ENCODE assay signal across 9 cellular contexts in genomic region chr10:77636286-77636966, GRCh38. TPM values are rescaled to one million over a fixed set of nuclear protein-coding genes. Genes with fewer than 3 reads are reported as not detected.
DNase-seq lines count a peak whose midpoint lies in the region; ATAC-seq and TF ChIP-seq lines count a peak whose summit lies in the region.
"Had no signal": no experiment of that assay in that cellular context is flagged by ENCODE, and none has a peak within 500 bp of the region (broad histone marks: within the 10 kb centered on the region; RNA-seq: fewer than 3 reads in every experiment).

No MANE protein-coding gene starts in this region.

- peaks cover 12 to 97% (median 81%) of the 10 kb centered on the region in 7 donors for H3K27me3 ChIP-seq in heart right ventricle
- H3K27me3 ChIP-seq in mucosa of rectum (ENCODE audit: control insufficient read depth in 2 of 2, insufficient read depth in 2 of 2, low read length in 2 of 2) = peaks cover 24 to 35% of the 10 kb centered on the region in 2 donors
- H3K27me3 ChIP-seq in vagina = no peaks in the 10 kb centered on the region

- no peak for ATAC-seq in heart right ventricle
- no peak for ATAC-seq in left ventricle myocardium superior
- ATAC-seq in HG02973 (IDR thresholded peaks at IDR 0.05; ENCODE audit: unreplicated experiment) = no peak

- no peaks in the 10 kb centered on the region for H3K36me3 ChIP-seq in heart right ventricle
- no peaks in the 10 kb centered on the region for H3K36me3 ChIP-seq in mucosa of rectum (ENCODE audit: control insufficient read depth in 2 of 2, insufficient read depth in 2 of 2, low read length in 2 of 2)
- H3K36me3 ChIP-seq in vagina = no peaks in the 10 kb centered on the region

- no peaks in the 10 kb centered on the region for H3K9me3 ChIP-seq in heart right ventricle
- no peaks in the 10 kb centered on the region for H3K9me3 ChIP-seq in mucosa of rectum (ENCODE audit: control insufficient read depth in 2 of 2, low read length in 2 of 2)
- H3K9me3 ChIP-seq in vagina = no peaks in the 10 kb centered on the region

- no peak for TF ChIP-seq CTCF in heart right ventricle (IDR thresholded peaks at IDR 0.05)
- no peak for TF ChIP-seq CTCF in choroid plexus epithelial cell (conservative IDR thresholded peaks at IDR 0.05; ENCODE audit: low read depth, low read length)
- no peak for TF ChIP-seq CTCF in vagina (IDR thresholded peaks at IDR 0.05)

- peak overlapping the region in 1 of 2 donors; percentile 62 for H3K9ac ChIP-seq in mucosa of rectum (ENCODE audit: low read depth in 1 of 2, low read length in 2 of 2)

- no peak for TF ChIP-seq POLR2A in vagina (IDR thresholded peaks at IDR 0.05)

- peaks cover 0 to 16% (median 7%) of the 10 kb centered on the region in 9 donors for H3K4me1 ChIP-seq in heart right ventricle
- no peaks in the 10 kb centered on the region for H3K4me1 ChIP-seq in mucosa of rectum (ENCODE audit: control insufficient read depth in 2 of 2, insufficient read depth in 2 of 2, low read length in 2 of 2)
- H3K4me1 ChIP-seq in vagina = peaks cover 11% of the 10 kb centered on the region

- 2 to 3% methylated on average over 41 of the region's 41 CpGs for WGBS in heart right ventricle, 2 donors

- no peak for DNase-seq in heart right ventricle
- no peak for DNase-seq in left ventricle myocardium superior
- DNase-seq in choroid plexus epithelial cell (ENCODE audit: low read depth) = no peak
- DNase-seq in vagina (ENCODE audit: extremely low spot score in 2 of 2) = no peak
- DNase-seq in HCEC 1CT = no peak
- DNase-seq in stimulated activated CD8-positive, alpha-beta memory T cell treated with anti-CD3 and anti-CD28 coated beads, Interleukin-4, amount 100 ng/mL, for 48 hours = no peak
- DNase-seq: SHP77 treated with DMSO at 0.1 percent for 48 hours had no signal

- intact Hi-C loops in heart right ventricle (cut with DNase I) (loop anchor here in 1 of 10 donors (10.0 kb wide), 1 partner anchor 142 kb away; no protein-coding TSS in a partner anchor), left ventricle myocardium superior (cut with micrococcal nuclease) (no loop called here), vagina (cut with DNase I) (loop anchor here (5.0 kb wide), 1 partner anchor 229 kb away; no protein-coding TSS in a partner anchor)

- H3K4me3 ChIP-seq in heart right ventricle (peak overlapping the region in 9 of 10 donors; percentile 32 to 54 (median 50)), choroid plexus epithelial cell (ENCODE audit: low read depth, low read length) (peak overlapping the region; percentile 54), mucosa of rectum (ENCODE audit: low read length in 2 of 2) (peak overlapping the region; percentile 61 to 68), vagina (peak overlapping the region; percentile 48 to 69)

- H3K27ac ChIP-seq in heart right ventricle (no peak overlapping the region), mucosa of rectum (ENCODE audit: low read depth in 2 of 2, low read length in 2 of 2) (peak overlapping the region; percentile 49 to 52), vagina (peak overlapping the region; percentile 53)

RNA-seq across cellular contexts. Expression of gene KCNMA1, which starts 1.2 kb away (rescaled TPM):
- 1 to 10 TPM; 1.2 to 5.3 (median 2.0) TPM for total RNA-seq in heart right ventricle
- under 1 TPM; 0.59 to 0.95 TPM for polyA plus RNA-seq in heart right ventricle
- 2.5 TPM for total RNA-seq in left ventricle myocardium superior
- 94.3 TPM for total RNA-seq in vagina

Comparison
In these comparisons a context has a peak if more than half of its experiments do, and no peak if none do; other contexts are left out.
1. H3K27ac ChIP-seq: peak in mucosa of rectum (2 of 2) and vagina (single experiment); none in heart right ventricle (0 of 10).
2. RNA of gene KCNMA1, which starts 1.2 kb away (total RNA-seq): 94.3 TPM in vagina (single experiment); 2.5 TPM in left ventricle myocardium superior (single experiment) and 1.2 to 5.3 TPM in heart right ventricle; every median in the first group is over 10 times any median in the second.
3. Peak in every context shown above with its lines, with median percentiles within 50 percentile points of each other: H3K4me3 ChIP-seq.